ENCODE assay signal across 32 cellular contexts in the genomic region with DNA sequence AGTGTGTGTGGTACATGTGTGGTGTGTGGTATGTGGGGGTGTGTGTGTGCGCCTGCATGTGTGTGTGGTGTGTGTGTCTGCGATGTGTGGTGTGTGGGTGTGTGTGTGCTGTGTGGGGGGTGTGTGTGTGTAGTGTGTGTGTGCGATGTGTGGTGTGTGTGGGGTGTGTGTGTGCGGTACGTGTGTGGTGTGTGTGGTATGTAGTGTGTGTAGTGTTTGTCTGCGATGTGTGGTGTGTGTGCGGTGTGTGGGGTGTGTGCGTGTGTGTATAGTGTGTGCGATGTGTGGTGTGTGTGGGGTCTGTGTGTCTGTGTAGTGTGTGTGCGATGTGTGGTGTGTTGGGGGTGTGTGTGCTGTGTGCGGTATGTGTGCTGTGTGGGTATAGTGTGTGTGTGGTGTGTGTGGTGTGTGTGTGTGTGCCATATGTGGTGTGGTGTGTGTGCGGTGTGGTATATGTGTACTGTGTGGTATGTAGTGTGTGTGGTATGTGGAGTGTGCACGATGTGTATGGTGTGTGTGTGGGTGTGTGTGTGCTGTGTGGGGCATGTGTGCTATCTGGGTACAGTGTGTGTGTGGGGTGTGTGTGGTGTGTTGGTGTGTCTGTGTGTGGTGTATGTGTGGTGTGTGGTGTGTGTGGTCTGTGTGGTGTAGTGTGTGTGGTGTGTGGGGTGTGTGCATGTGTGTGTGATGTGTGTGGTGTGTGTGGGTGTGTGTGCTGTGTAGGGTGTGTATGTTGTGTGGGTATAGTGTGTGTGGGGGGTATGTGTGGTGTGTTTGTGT.
"Had no signal": no experiment of that assay in that cellular context is flagged by ENCODE, and none has a peak within 500 bp of the region (broad histone marks: within the 10 kb centered on the region; RNA-seq: fewer than 3 reads in every experiment).

No MANE protein-coding gene starts in this region.

- H3K36me3 ChIP-seq: cardiac muscle cell, colonic mucosa, gastroesophageal sphincter, left ventricle myocardium inferior, pancreas, prostate gland, sigmoid colon, upper lobe of left lung, vagina had no signal

- H3K27ac Mint-ChIP-seq: activated naive CD8-positive, alpha-beta T cell; naive thymus-derived CD4-positive, alpha-beta T cell; stimulated activated effector memory CD8-positive, alpha-beta T cell treated with anti-CD3 and anti-CD28 coated beads, Interleukin-12 subunit alpha, Interleukin-12 subunit beta, amount 100 ng/mL, for 72 hours; stimulated activated naive CD8-positive, alpha-beta T cell treated with anti-CD3 and anti-CD28 coated beads, Interleukin-15, Interleukin-2, amounts not matched to agents 100 ng/mL and 50 ng/mL, for 24 hours; T-helper 2 cell treated with Interferon-gamma antibody and Interleukin-4, amounts not matched to agents 5 μg/mL and 100 μg/mL, for 36 hours had no signal

- H3K27me3 ChIP-seq: body of pancreas, cardiac muscle cell, colonic mucosa, dorsolateral prefrontal cortex, gastroesophageal sphincter, hepatocyte, pancreas, sigmoid colon, upper lobe of left lung, vagina had no signal

- H3K9me3 Mint-ChIP-seq: naive thymus-derived CD4-positive, alpha-beta T cell; stimulated activated effector memory CD8-positive, alpha-beta T cell treated with anti-CD3 and anti-CD28 coated beads, Interleukin-12 subunit alpha, Interleukin-12 subunit beta, amount 100 ng/mL, for 72 hours; stimulated activated naive CD8-positive, alpha-beta T cell treated with anti-CD3 and anti-CD28 coated beads, Interleukin-15, Interleukin-2, amounts not matched to agents 100 ng/mL and 50 ng/mL, for 24 hours; T-helper 2 cell treated with Interferon-gamma antibody and Interleukin-4, amounts not matched to agents 5 μg/mL and 100 μg/mL, for 36 hours had no signal

- FAIRE-seq: pancreas, small intestine had no signal

- H3K4me3 Mint-ChIP-seq: activated naive CD8-positive, alpha-beta T cell; naive thymus-derived CD4-positive, alpha-beta T cell; stimulated activated effector memory CD8-positive, alpha-beta T cell treated with anti-CD3 and anti-CD28 coated beads, Interleukin-12 subunit alpha, Interleukin-12 subunit beta, amount 100 ng/mL, for 72 hours; stimulated activated naive CD8-positive, alpha-beta T cell treated with anti-CD3 and anti-CD28 coated beads, Interleukin-15, Interleukin-2, amounts not matched to agents 100 ng/mL and 50 ng/mL, for 24 hours; T-helper 2 cell treated with Interferon-gamma antibody and Interleukin-4, amounts not matched to agents 5 μg/mL and 100 μg/mL, for 36 hours had no signal

- H3K79me2 ChIP-seq: hepatocyte had no signal

- H2AFZ ChIP-seq: hepatocyte had no signal

- H3K4me2 ChIP-seq: hepatocyte had no signal

- H3K4me3 ChIP-seq: body of pancreas, cardiac muscle cell, colonic mucosa, dorsolateral prefrontal cortex, gastroesophageal sphincter, hepatocyte, left ventricle myocardium inferior, pancreas, prostate gland, sigmoid colon, upper lobe of left lung, vagina had no signal

- ATAC-seq: body of pancreas; gastroesophageal sphincter; naive thymus-derived CD4-positive, alpha-beta T cell; pancreas; stimulated activated effector memory CD8-positive, alpha-beta T cell treated with anti-CD3 and anti-CD28 coated beads, Interleukin-12 subunit alpha, Interleukin-12 subunit beta, amount 100 ng/mL, for 72 hours had no signal

- DNase-seq: activated CD4-positive, alpha-beta T cell treated with anti-CD3 and anti-CD28 coated beads for 4 hours; activated CD4-positive, alpha-beta T cell treated with anti-CD3 and anti-CD28 coated beads, Interleukin-2, amount 50 U/mL, for 4 hours; activated CD4-positive, CD25-positive, alpha-beta regulatory T cell; activated effector memory CD4-positive, alpha-beta T cell treated with Interleukin-2 at 50 U/mL for 16 hours; activated naive CD4-positive, alpha-beta T cell treated with Interleukin-2 at 50 U/mL for 16 hours; aorta; body of pancreas; cerebellar nuclear complex; colonic mucosa; dorsolateral prefrontal cortex; effector memory CD4-positive, alpha-beta T cell; islet precursor cell; left ventricle myocardium inferior; midbrain; naive thymus-derived CD4-positive, alpha-beta T cell; nucleus accumbens; pancreas; retina; sigmoid colon; small intestine; stimulated activated CD4-positive, alpha-beta T cell treated with anti-CD3 and anti-CD28 coated beads, Interleukin-4, amount 100 ng/mL, for 24 hours; substantia nigra; upper lobe of left lung had no signal

- H3K4me1 ChIP-seq: colonic mucosa, pancreas, prostate gland had no signal

- H3K36me3 Mint-ChIP-seq: activated naive CD8-positive, alpha-beta T cell; naive thymus-derived CD4-positive, alpha-beta T cell had no signal

- H3K9me3 ChIP-seq: body of pancreas, colonic mucosa, gastroesophageal sphincter, left ventricle myocardium inferior, pancreas, prostate gland, sigmoid colon, upper lobe of left lung, vagina had no signal

- H3K27me3 Mint-ChIP-seq: activated naive CD8-positive, alpha-beta T cell; naive thymus-derived CD4-positive, alpha-beta T cell; stimulated activated naive CD8-positive, alpha-beta T cell treated with anti-CD3 and anti-CD28 coated beads, Interleukin-15, Interleukin-2, amounts not matched to agents 100 ng/mL and 50 ng/mL, for 24 hours had no signal

- H3K27ac ChIP-seq: body of pancreas, cardiac muscle cell, colonic mucosa, dorsolateral prefrontal cortex, gastroesophageal sphincter, hepatocyte, left ventricle myocardium inferior, pancreas, prostate gland, sigmoid colon, upper lobe of left lung, vagina had no signal
